ENCODE assay signal across 15 cellular contexts in the genomic region with DNA sequence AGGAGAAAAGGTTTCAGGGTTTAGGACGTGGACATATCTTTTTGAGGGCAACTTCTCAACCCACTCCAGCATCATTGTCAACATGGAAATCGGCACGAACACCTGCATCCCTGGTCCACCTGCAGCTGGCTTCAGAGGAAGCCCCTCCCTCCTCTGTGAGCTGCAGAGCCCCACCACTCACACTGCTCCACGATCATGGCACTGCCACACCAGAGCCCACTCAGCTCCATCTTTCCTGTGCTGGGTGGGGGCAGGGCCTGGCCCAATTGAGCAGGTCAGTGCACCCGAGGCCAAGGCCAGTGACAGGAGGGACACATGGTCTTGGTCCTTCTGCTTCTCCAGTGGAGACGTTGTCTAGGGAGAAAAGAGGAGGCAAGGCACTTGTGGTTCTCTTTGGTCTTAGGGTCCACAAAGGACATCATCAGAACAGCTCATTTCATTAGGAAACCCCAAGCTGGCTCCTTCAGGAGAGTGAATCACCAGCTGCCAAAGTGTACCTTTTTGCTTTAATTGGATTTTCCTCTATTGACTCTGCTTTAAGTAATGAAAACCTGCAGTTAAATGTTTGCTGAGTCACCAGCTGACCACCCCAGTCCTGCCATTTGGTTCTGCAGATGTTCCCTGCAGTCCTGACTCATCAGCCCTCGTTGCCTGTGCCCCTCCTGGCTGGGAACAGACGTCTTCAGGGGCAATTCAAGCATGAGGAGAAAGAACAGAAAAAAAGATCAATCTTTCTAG. TPM values are rescaled to one million over a fixed set of nuclear protein-coding genes. Genes with fewer than 3 reads are reported as not detected.
A peak's percentile ranks its signal among the peaks of the same experiment; 100 is the strongest.
DNase-seq lines count a peak whose midpoint lies in the region; ATAC-seq, FAIRE-seq and TF ChIP-seq lines count a peak whose summit lies in the region.
"Had no signal": no experiment of that assay in that cellular context is flagged by ENCODE, and none has a peak within 500 bp of the region (broad histone marks: within the 10 kb centered on the region; RNA-seq: fewer than 3 reads in every experiment).

No MANE protein-coding gene starts in this region.

- no peak for TF ChIP-seq CTCF in A549 (IDR thresholded peaks at IDR 0.05)
- TF ChIP-seq CTCF in HFF-Myc (IDR thresholded peaks at IDR 0.05; ENCODE audit: low read depth, low read length, missing control alignments), result no peak
- TF ChIP-seq CTCF in coronary artery (IDR thresholded peaks at IDR 0.05), result no peak

- TF ChIP-seq POLR2A in A549 (IDR thresholded peaks at IDR 0.05; ENCODE audit: low read length), result no peak

- H3K36me3 Mint-ChIP-seq in T-cell, result no peaks in the 10 kb centered on the region

- no peak for TF ChIP-seq EP300 in A549 (IDR thresholded peaks at IDR 0.05)

- H3K4me1 ChIP-seq in A549, result peaks cover 4% of the 10 kb centered on the region; the same call in 1 of the 3 replicates

- H3K4me3 ChIP-seq in A549 (no peak overlapping the region), HFF-Myc (replicated peaks; ENCODE audit: low read depth, low read length) (no peak overlapping the region), coronary artery (no peak overlapping the region)

- CTCF ChIA-PET in A549 (lab: Yijun Ruan, JAX), result interaction anchor here (0.8 to 1.5 kb wide), 5 partner anchors 10 to 955 kb away, joined by 3 read pairs; no protein-coding TSS in a partner anchor
- CTCF ChIA-PET in T-cell (lab: Charles Lee), result no interaction called here

- H3K4me1 Mint-ChIP-seq in T-cell, result no peaks in the 10 kb centered on the region
- H3K4me1 Mint-ChIP-seq: activated CD4-positive, alpha-beta T cell treated with anti-CD3 and anti-CD28 coated beads for 36 hours; IgD-negative memory B cell; stimulated activated effector memory CD8-positive, alpha-beta T cell treated with anti-CD3 and anti-CD28 coated beads, Interleukin-12 subunit alpha, Interleukin-12 subunit beta, amount 100 ng/mL, for 72 hours had no signal

- WGBS in A549 (ENCODE audit: missing lambda C conversion rate), result 27% methylated on average over 8 of the region's 8 CpGs

- H3K4me2 ChIP-seq in A549, result peak overlapping the region; percentile 13; the same call in 1 of the 3 replicates

- H3K27ac ChIP-seq in A549 (peak overlapping the region in 1 of 2 experiments; percentile 45; a peak in 1 of 6 replicates), coronary artery (no peak overlapping the region)
- H3K27ac ChIP-seq: C4-2B had no signal

- no peak overlapping the region for H3K27ac Mint-ChIP-seq in T-cell
- H3K27ac Mint-ChIP-seq: activated CD4-positive, alpha-beta T cell treated with anti-CD3 and anti-CD28 coated beads for 36 hours; activated T-helper 1 cell treated with anti-CD3 and anti-CD28 coated beads, Interleukin-12 subunit alpha, Interleukin-12 subunit beta, Interleukin-2, Interleukin-4 antibody, amounts not matched to agents 30 ng/mL and 10 ng/mL and 1 ng/mL, durations not matched to agents 14 hours and 24 hours and 36 hours; stimulated activated effector memory CD8-positive, alpha-beta T cell treated with anti-CD3 and anti-CD28 coated beads, Interleukin-12 subunit alpha, Interleukin-12 subunit beta, amount 100 ng/mL, for 72 hours had no signal

- no peak overlapping the region for H3K4me3 Mint-ChIP-seq in T-cell
- H3K4me3 Mint-ChIP-seq: activated CD4-positive, alpha-beta T cell treated with anti-CD3 and anti-CD28 coated beads for 36 hours; activated T-helper 1 cell treated with anti-CD3 and anti-CD28 coated beads, Interleukin-12 subunit alpha, Interleukin-12 subunit beta, Interleukin-2, Interleukin-4 antibody, amounts not matched to agents 30 ng/mL and 10 ng/mL and 1 ng/mL, durations not matched to agents 14 hours and 24 hours and 36 hours; stimulated activated effector memory CD8-positive, alpha-beta T cell treated with anti-CD3 and anti-CD28 coated beads, Interleukin-12 subunit alpha, Interleukin-12 subunit beta, amount 100 ng/mL, for 72 hours had no signal

- ATAC-seq in A549 (no peak; a peak in 2 of 6 replicates), HG03432 (IDR thresholded peaks at IDR 0.05; ENCODE audit: unreplicated experiment) (no peak), T-cell (replicated peaks in 1 of 4) (no peak), GM18868 (IDR thresholded peaks at IDR 0.05; ENCODE audit: unreplicated experiment) (no peak)
- ATAC-seq: activated CD4-positive, alpha-beta T cell treated with anti-CD3 and anti-CD28 coated beads for 36 hours; stimulated activated effector memory CD8-positive, alpha-beta T cell treated with anti-CD3 and anti-CD28 coated beads, Interleukin-12 subunit alpha, Interleukin-12 subunit beta, amount 100 ng/mL, for 72 hours had no signal

- H3K27me3 Mint-ChIP-seq in T-cell, result peaks cover 25 to 44% of the 10 kb centered on the region in 2 donors

- DNase-seq in A549 (ENCODE audit: low read depth in 1 of 2, low spot score in 1 of 2), result peak in 1 of 2 experiments; percentile 11
- peak; percentile 9 for DNase-seq in HFF-Myc (ENCODE audit: extremely low read depth, low read depth)
- peak; percentile 98 for DNase-seq in NCI-H69 (lab: John Stamatoyannopoulos, UW)
- peak; percentile 26 for DNase-seq in coronary artery (ENCODE audit: low spot score)
- DNase-seq in T-cell, result no peak
- DNase-seq in SW 1271 (lab: John Stamatoyannopoulos, UW), result no peak
- DNase-seq: activated CD4-positive, alpha-beta T cell treated with anti-CD3 and anti-CD28 coated beads for 36 hours; stimulated activated CD4-positive, alpha-beta T cell treated with anti-CD3 and anti-CD28 coated beads, Interleukin-2, amount 100 ng/mL, for 24 hours had no signal

- no peak for TF ChIP-seq RAD21 in A549 (conservative IDR thresholded peaks at IDR 0.05 in 1 of 2, IDR thresholded peaks at IDR 0.05 in 1 of 2)

- FAIRE-seq in A549 (lab: Jason Lieb, UNC), result no peak
- FAIRE-seq: endothelial cell of umbilical vein had no signal

- POLR2A ChIA-PET in A549 (lab: Yijun Ruan, JAX) (no interaction called here), T-cell (lab: Charles Lee) (no interaction called here)

- peaks cover 0 to 6% (median 0%) of the 10 kb centered on the region in 3 donors for H3K9me3 Mint-ChIP-seq in T-cell
- H3K9me3 Mint-ChIP-seq: activated T-helper 1 cell treated with anti-CD3 and anti-CD28 coated beads, Interleukin-12 subunit alpha, Interleukin-12 subunit beta, Interleukin-2, Interleukin-4 antibody, amounts not matched to agents 30 ng/mL and 10 ng/mL and 1 ng/mL, durations not matched to agents 14 hours and 24 hours and 36 hours; stimulated activated effector memory CD8-positive, alpha-beta T cell treated with anti-CD3 and anti-CD28 coated beads, Interleukin-12 subunit alpha, Interleukin-12 subunit beta, amount 100 ng/mL, for 72 hours had no signal

- no peaks in the 10 kb centered on the region for H3K9me3 ChIP-seq in A549

TF ChIP-seq in A549, 52 proteins besides CTCF, POLR2A, EP300 and RAD21:
- TF ChIP-seq HDAC2 (IDR thresholded peaks at IDR 0.05), result no peak
- peak; percentile 52 for TF ChIP-seq MAFK (IDR thresholded peaks at IDR 0.05; ENCODE audit: partially characterized antibody)
- TF ChIP-seq HOXB5 (CRISPR knock-in tag; IDR thresholded peaks at IDR 0.05), result no peak
- no peak for TF ChIP-seq FOXS1 (CRISPR knock-in tag; IDR thresholded peaks at IDR 0.05)

RNA-seq across cellular contexts. Expression of a gene that starts 56.2 kb away (rescaled TPM):
- polyA plus RNA-seq in A549 (2011; rRNA removed), result 0.04 and 0.05 TPM in 2 replicates
- polyA plus RNA-seq in A549 (2012; cell fraction: cytosol; rRNA removed), result 0.03 and 0.04 TPM in 2 replicates
- 0.04 TPM in 1 of 2 replicates, not detected in the other for polyA plus RNA-seq in A549 (2012; cell fraction: nucleus; rRNA removed)
- polyA plus RNA-seq in A549 (2017; fragmentation: RNase III; extraction: RNeasy Plus Mini Kit Qiagen cat#74134 plus additional on column Dnase treatment), result 0.04 to 0.07 TPM in 2 of 3 replicates, not detected in the other
- polyA minus RNA-seq in A549 (2011; rRNA and poly(A)+ RNA removed), result 0.10 TPM in 1 of 2 replicates, not detected in the other
- total RNA-seq in T-cell, result under 1 TPM in 2 of 5 donors, not detected in 3; 0.06 to 0.14 TPM
- total RNA-seq: activated CD4-positive, alpha-beta T cell treated with anti-CD3 and anti-CD28 coated beads for 36 hours had no signal
- polyA plus RNA-seq: IgD-negative memory B cell had no signal

Comparison
In these comparisons a context has a peak if more than half of its experiments do, and no peak if none do; other contexts are left out.
1. DNase-seq: peak in HFF-Myc (single experiment), NCI-H69 (single experiment) and coronary artery (single experiment); none in T-cell (0 of 34) and SW 1271 (0 of 2).